25 cellular contexts compared by ENCODE assay signal in the genomic region with DNA sequence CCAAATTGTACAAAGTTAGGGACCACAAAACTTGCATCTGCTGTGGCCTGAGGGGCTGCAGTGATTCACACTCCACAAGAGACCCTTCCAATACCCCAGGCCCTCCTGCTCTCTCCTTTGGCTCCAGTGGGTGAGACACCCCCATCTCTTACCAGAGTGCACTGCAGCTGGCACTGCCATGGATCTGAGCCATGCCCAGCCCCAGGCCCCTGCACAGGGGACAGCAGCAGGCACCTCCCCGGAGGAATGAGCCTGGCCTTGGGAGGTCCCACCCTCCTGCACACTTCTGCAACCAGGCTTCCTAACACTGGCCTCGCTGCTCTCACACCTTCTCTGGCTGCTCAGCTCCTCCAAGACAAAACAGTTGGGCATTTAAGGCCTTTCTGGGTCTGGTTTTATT.
"Had no signal": no experiment of that assay in that cellular context is flagged by ENCODE, and none has a peak within 500 bp of the region (broad histone marks: within the 10 kb centered on the region; RNA-seq: fewer than 3 reads in every experiment).

No MANE protein-coding gene starts in this region.

- H3K9me3 ChIP-seq: left lung, lower lobe of right lung, ovary, right atrium auricular region, right lobe of liver, thyroid gland, transverse colon, upper lobe of left lung had no signal

- H3K27me3 ChIP-seq: left lung, neural progenitor cell, ovary, right atrium auricular region, right lobe of liver, thyroid gland, transverse colon, upper lobe of left lung had no signal

- FAIRE-seq: keratinocyte, urothelium cell line had no signal

- H3K4me3 ChIP-seq: left lung, lower lobe of right lung, neural progenitor cell, ovary, right atrium auricular region, right lobe of liver, skin epidermis, thyroid gland, transverse colon, upper lobe of left lung had no signal

- H3K36me3 ChIP-seq: left lung, lower lobe of right lung, neural progenitor cell, ovary, right atrium auricular region, right lobe of liver, thyroid gland, transverse colon, upper lobe of left lung had no signal

- DNase-seq: hippocampal formation; kidney glomerular epithelial cell; left cardiac atrium; left lung; lower lobe of right lung; mammary epithelial cell; mesendoderm; naive B cell; natural killer cell; nephron progenitor cell; ovary; right lobe of liver; stimulated activated CD4-positive, alpha-beta T cell treated with anti-CD3 and anti-CD28 coated beads, Interleukin-12 subunit alpha, Interleukin-12 subunit beta, amount 100 ng/mL, for 4 hours; stimulated activated CD4-positive, alpha-beta T cell treated with anti-CD3 and anti-CD28 coated beads, Interleukin-15, amount 100 ng/mL, for 24 hours; stimulated activated CD4-positive, alpha-beta T cell treated with anti-CD3 and anti-CD28 coated beads, Interleukin-2, amount 100 ng/mL, for 24 hours; stimulated activated CD4-positive, alpha-beta T cell treated with anti-CD3 and anti-CD28 coated beads, Interleukin-4, amount 100 ng/mL, for 1 hour; stimulated activated naive CD4-positive, alpha-beta T cell; thyroid gland; transverse colon; upper lobe of left lung had no signal

- H3K27ac ChIP-seq: left lung, lower lobe of right lung, neural progenitor cell, ovary, right atrium auricular region, right lobe of liver, skin epidermis, thyroid gland, transverse colon, upper lobe of left lung had no signal

- ATAC-seq: left cardiac atrium, left lung, lower lobe of right lung, natural killer cell, right lobe of liver had no signal

- H3K4me2 ChIP-seq: neural progenitor cell had no signal
